Comparison of ENCODE assay signal across 8 cellular contexts in the genomic region with DNA sequence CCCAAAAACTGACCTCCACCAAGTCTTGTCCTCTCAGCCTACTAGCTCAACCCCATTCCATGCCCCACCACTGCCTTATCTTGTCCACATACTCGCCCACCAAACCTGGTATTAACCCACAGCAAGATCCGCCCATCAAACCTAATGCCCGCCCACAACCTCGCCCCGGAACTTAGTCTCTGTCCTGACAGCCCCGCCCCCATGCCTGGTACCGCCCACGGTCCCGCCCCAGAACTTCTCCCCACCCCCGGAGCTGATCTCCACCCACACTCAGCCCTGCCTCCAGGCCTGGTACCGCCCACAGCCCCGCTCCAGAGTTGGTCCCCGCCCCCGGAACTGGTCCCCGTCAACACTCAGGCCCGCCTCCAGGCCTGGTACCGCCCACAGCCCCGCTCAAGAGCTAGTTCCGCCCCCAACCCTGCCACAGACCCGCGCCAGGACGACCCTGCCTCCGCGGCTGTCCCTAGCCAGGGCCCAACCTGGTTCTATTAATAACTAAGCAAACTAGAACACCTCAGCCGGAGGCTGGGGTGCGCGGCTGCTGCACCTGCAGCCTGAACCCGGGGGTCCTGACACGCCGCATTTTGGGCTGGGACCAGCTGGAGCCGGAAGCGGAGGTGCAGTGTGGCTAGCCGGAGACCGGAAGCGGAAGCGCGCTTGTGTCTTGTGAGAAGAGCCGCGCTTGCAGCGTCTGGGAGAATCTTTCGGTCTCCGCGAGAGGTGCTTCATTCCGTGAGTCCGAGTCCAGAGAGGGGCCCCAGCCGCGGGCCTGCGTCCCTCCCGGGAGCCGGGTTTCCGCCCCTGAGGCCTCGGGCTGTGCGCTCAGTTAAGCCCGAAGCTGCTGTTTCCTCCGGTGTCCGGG.
DNase-seq lines count a peak whose midpoint lies in the region; ATAC-seq and TF ChIP-seq lines count a peak whose summit lies in the region.

Gene ZNF557, plus strand, starts transcription at position 662 of the 862 bp plus-strand sequence. CDS start 5,372 bp downstream, outside the sequence.

- peak within 1 kb of the TSS; percentile 91 for H3K27ac Mint-ChIP-seq in central memory CD8-positive, alpha-beta T cell (ENCODE audit: low read depth)

- ATAC-seq in GM19035 (IDR thresholded peaks at IDR 0.05; ENCODE audit: unreplicated experiment): peak; percentile 92
- ATAC-seq in HG03342 (IDR thresholded peaks at IDR 0.05; ENCODE audit: unreplicated experiment): peak; percentile 91
- ATAC-seq in central memory CD8-positive, alpha-beta T cell (replicated peaks; ENCODE audit: extremely low read depth, poor library complexity, severe bottlenecking): peak; percentile 95

- H3K9me3 Mint-ChIP-seq in central memory CD8-positive, alpha-beta T cell: no peaks in the 10 kb centered on the region

- peak within 1 kb of the TSS; percentile 90 for H3K4me3 Mint-ChIP-seq in central memory CD8-positive, alpha-beta T cell

- H3K27me3 Mint-ChIP-seq in central memory CD8-positive, alpha-beta T cell: no peaks in the 10 kb centered on the region

- H3K4me3 ChIP-seq in AG10803 (ENCODE audit: low read length): peak within 1 kb of the TSS; percentile 83

- DNase-seq in AG10803 (ENCODE audit: low read depth): peak; percentile 96
- peak; percentile 97 to 98 for DNase-seq in NCI-H446 (lab: John Stamatoyannopoulos, UW)
- peak; percentile 98 for DNase-seq in activated CD4-positive, CD25-positive, alpha-beta regulatory T cell treated with anti-CD3 and anti-CD28 coated beads, Interleukin-2, amount 50 U/mL, for 16 hours (ENCODE audit: low read depth, low spot score)
- DNase-seq in central memory CD8-positive, alpha-beta T cell (ENCODE audit: low spot score in 2 of 2): peak; percentile 98 to 99
- peak; percentile 99 for DNase-seq in islet precursor cell
- DNase-seq in stimulated activated CD4-positive, alpha-beta T cell treated with anti-CD3 and anti-CD28 coated beads, Interleukin-12 subunit alpha, Interleukin-12 subunit beta, amount 100 ng/mL, for 4 hours: peak; percentile 99

- no peak for TF ChIP-seq CTCF in AG10803 (conservative IDR thresholded peaks at IDR 0.05; ENCODE audit: low read length)

- peaks cover 39% of the 10 kb centered on the region for H3K36me3 Mint-ChIP-seq in central memory CD8-positive, alpha-beta T cell (ENCODE audit: insufficient read depth)

- H3K4me1 Mint-ChIP-seq in central memory CD8-positive, alpha-beta T cell: peaks cover 20% of the 10 kb centered on the region

Comparison
In these comparisons a context has a peak if more than half of its experiments do, and no peak if none do; other contexts are left out.
1. Peak in every context shown above with its lines: DNase-seq, ATAC-seq and H3K4me3 ChIP-seq.